ENCODE assay signal across 8 cellular contexts in genomic region chr14:55129086-55129427, GRCh38. TPM values are rescaled to one million over a fixed set of nuclear protein-coding genes. Genes with fewer than 3 reads are reported as not detected.
DNase-seq lines count a peak whose midpoint lies in the region; ATAC-seq and TF ChIP-seq lines count a peak whose summit lies in the region.

TSS of gene LGALS3 (plus strand) at chr14:55129252. CDS start at chr14:55137374, 8,122 bp downstream.

- H3K4me3 Mint-ChIP-seq in activated naive CD4-positive, alpha-beta T cell treated with anti-CD3 and anti-CD28 coated beads for 36 hours: peak within 1 kb of the TSS; percentile 61

- H3K4me1 Mint-ChIP-seq in activated naive CD4-positive, alpha-beta T cell treated with anti-CD3 and anti-CD28 coated beads for 36 hours (ENCODE audit: low read depth): peaks cover 4% of the 10 kb centered on the region

- H3K27ac Mint-ChIP-seq in activated naive CD4-positive, alpha-beta T cell treated with anti-CD3 and anti-CD28 coated beads for 36 hours: no peak within 1 kb of the TSS

- no peak for TF ChIP-seq CTCF in omental fat pad (IDR thresholded peaks at IDR 0.05)

- no peaks in the 10 kb centered on the region for H3K36me3 Mint-ChIP-seq in activated naive CD4-positive, alpha-beta T cell treated with anti-CD3 and anti-CD28 coated beads for 36 hours (ENCODE audit: low read depth)

- ATAC-seq in HG02642 (IDR thresholded peaks at IDR 0.05; ENCODE audit: poor library complexity, unreplicated experiment) (peak; percentile 74), omental fat pad (ENCODE audit: low FRiP score) (peak; percentile 78)

- CTCF ChIA-PET in activated naive CD4-positive, alpha-beta T cell treated with anti-CD3 and anti-CD28 coated beads for 36 hours (lab: Charles Lee): interaction anchor here (0.9 kb wide), 1 partner anchor 39 kb away, joined by 11 read pairs; no protein-coding TSS in a partner anchor

- DNase-seq in NCI-H748 (lab: John Stamatoyannopoulos, UW; ENCODE audit: unreplicated experiment) (peak; percentile 39), NCI-H748 treated with DMSO at 0.1 percent for 48 hours (lab: John Stamatoyannopoulos, UW) (no peak), NOMO-1 (lab: John Stamatoyannopoulos, UW; ENCODE audit: unreplicated experiment in 2 of 2) (peak; percentile 48 to 59), glomerular endothelial cell (ENCODE audit: extremely low read depth, low read depth, low spot score) (no peak), omental fat pad (ENCODE audit: low spot score) (peak; percentile 50), NCI-H1694 (lab: John Stamatoyannopoulos, UW) (no peak)
- DNase-seq in activated naive CD4-positive, alpha-beta T cell treated with anti-CD3 and anti-CD28 coated beads for 36 hours: peak; percentile 14

- H3K27me3 Mint-ChIP-seq in activated naive CD4-positive, alpha-beta T cell treated with anti-CD3 and anti-CD28 coated beads for 36 hours (ENCODE audit: low read depth): peaks cover 37% of the 10 kb centered on the region

- no peaks in the 10 kb centered on the region for H3K9me3 Mint-ChIP-seq in activated naive CD4-positive, alpha-beta T cell treated with anti-CD3 and anti-CD28 coated beads for 36 hours

- intact Hi-C loops in activated naive CD4-positive, alpha-beta T cell treated with anti-CD3 and anti-CD28 coated beads for 36 hours (cut with micrococcal nuclease): no loop called here

RNA-seq across cellular contexts. Expression of gene LGALS3, which starts in this region (rescaled TPM):
- total RNA-seq in activated naive CD4-positive, alpha-beta T cell treated with anti-CD3 and anti-CD28 coated beads for 36 hours: 1 to 10 TPM; 1.1 to 1.3 TPM
- total RNA-seq in glomerular endothelial cell (38.2 and 61.0 TPM in 2 replicates), omental fat pad (100 to 1,000 TPM; 325 to 450 (median 349) TPM)

Comparison
In these comparisons a context has a peak if more than half of its experiments do, and no peak if none do; other contexts are left out.
1. RNA of gene LGALS3 (total RNA-seq): 325 to 450 TPM in omental fat pad and 38.2 to 61.0 TPM in glomerular endothelial cell; 1.1 to 1.3 TPM in activated naive CD4-positive, alpha-beta T cell treated with anti-CD3 and anti-CD28 coated beads for 36 hours; every median in the first group is over 10 times any median in the second.
2. DNase-seq: peak in NCI-H748 (single experiment), NOMO-1 (2 of 2), activated naive CD4-positive, alpha-beta T cell treated with anti-CD3 and anti-CD28 coated beads for 36 hours (single experiment) and omental fat pad (single experiment); none in NCI-H748 treated with DMSO at 0.1 percent for 48 hours (single experiment), glomerular endothelial cell (single experiment) and NCI-H1694 (single experiment).